ENCODE assay signal across 8 cellular contexts in genomic region chr4:152696764-152697250, GRCh38. TPM values are rescaled to one million over a fixed set of nuclear protein-coding genes. Genes with fewer than 3 reads are reported as not detected.
DNase-seq lines count a peak whose midpoint lies in the region; ATAC-seq and TF ChIP-seq lines count a peak whose summit lies in the region.

No MANE protein-coding gene starts in this region.

- H3K27me3 ChIP-seq in BE2C, result no peaks in the 10 kb centered on the region

- no peaks in the 10 kb centered on the region for H3K36me3 ChIP-seq in BE2C

- TF ChIP-seq CTCF in BE2C (IDR thresholded peaks at IDR 0.05; ENCODE audit: low read depth, low read length), result no peak

- peak; percentile 21 for DNase-seq in activated CD8-positive, alpha-beta memory T cell treated with anti-CD3 and anti-CD28 coated beads, Interleukin-2, amount 50 U/mL, for 24 hours (ENCODE audit: extremely low read depth)
- DNase-seq in activated CD8-positive, alpha-beta memory T cell treated with anti-CD3 and anti-CD28 coated beads, Interleukin-2, amount 50 U/mL, for 48 hours, result no peak
- peak; percentile 23 for DNase-seq in activated CD4-positive, CD25-positive, alpha-beta regulatory T cell treated with anti-CD3 and anti-CD28 coated beads, Interleukin-2, amount 50 U/mL, for 16 hours (ENCODE audit: low read depth, low spot score)
- DNase-seq in stimulated activated CD4-positive, alpha-beta T cell treated with anti-CD3 and anti-CD28 coated beads, Interleukin-4, amount 100 ng/mL, for 1 hour, result peak; percentile 35
- no peak for DNase-seq in BE2C
- DNase-seq in NCI-H1417 treated with DMSO at 0.1 percent for 48 hours (lab: John Stamatoyannopoulos, UW), result no peak

- H3K4me1 ChIP-seq in BE2C, result no peaks in the 10 kb centered on the region

- ATAC-seq in HG03108 (IDR thresholded peaks at IDR 0.05; ENCODE audit: unreplicated experiment), result peak; percentile 97
- peak; percentile 91 for ATAC-seq in esophagus mucosa

- H3K4me3 ChIP-seq in BE2C (ENCODE audit: low read depth, low read length), result no peak overlapping the region

- no peaks in the 10 kb centered on the region for H3K9me3 ChIP-seq in BE2C

RNA-seq across cellular contexts. Expression of gene TMEM154, which starts 17.0 kb away (rescaled TPM):
- 120 TPM for total RNA-seq in esophagus mucosa
- 0.34 TPM for polyA plus RNA-seq in BE2C (2012; ENCODE audit: insufficient read depth, insufficient read length, low read depth)

Comparison
In these comparisons a context has a peak if more than half of its experiments do, and no peak if none do; other contexts are left out.
1. DNase-seq: peak in activated CD8-positive, alpha-beta memory T cell treated with anti-CD3 and anti-CD28 coated beads, Interleukin-2, amount 50 U/mL, for 24 hours (single experiment), activated CD4-positive, CD25-positive, alpha-beta regulatory T cell treated with anti-CD3 and anti-CD28 coated beads, Interleukin-2, amount 50 U/mL, for 16 hours (single experiment) and stimulated activated CD4-positive, alpha-beta T cell treated with anti-CD3 and anti-CD28 coated beads, Interleukin-4, amount 100 ng/mL, for 1 hour (single experiment); none in activated CD8-positive, alpha-beta memory T cell treated with anti-CD3 and anti-CD28 coated beads, Interleukin-2, amount 50 U/mL, for 48 hours (single experiment), BE2C (single experiment) and NCI-H1417 treated with DMSO at 0.1 percent for 48 hours (single experiment).